Comparison of ENCODE assay signal across 1 cellular context in the genomic region with DNA sequence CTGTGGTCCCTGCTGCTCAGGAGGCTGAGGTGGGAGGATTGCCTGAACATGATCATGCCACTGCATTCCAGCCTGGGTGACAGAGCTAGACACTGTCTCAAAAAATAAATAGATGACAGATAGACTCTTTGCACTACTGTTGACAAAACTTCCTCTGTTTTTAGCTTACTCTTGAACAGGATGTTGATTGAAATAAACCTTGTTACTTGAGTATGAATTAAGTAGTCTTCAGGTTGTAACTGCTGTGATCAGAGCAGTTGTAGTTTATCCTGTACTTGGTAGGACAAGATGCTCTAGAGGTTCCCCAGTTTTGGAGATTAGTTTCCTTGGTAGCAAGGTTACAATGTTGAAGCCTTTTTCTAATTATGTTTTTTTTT.
TF ChIP-seq lines count a peak whose summit lies in the region.

No MANE protein-coding gene starts in this region.

TF ChIP-seq in IMR-90, 13 proteins besides CTCF, POLR2A, EP300 and RAD21 (continued from another document):
- TF ChIP-seq ELK1 (IDR thresholded peaks at IDR 0.05; ENCODE audit: borderline replicate concordance, low read depth, low read length) = no peak
- TF ChIP-seq CHD1 (IDR thresholded peaks at IDR 0.05; ENCODE audit: low read depth, low read length) = no peak
- TF ChIP-seq, protein P1, sequence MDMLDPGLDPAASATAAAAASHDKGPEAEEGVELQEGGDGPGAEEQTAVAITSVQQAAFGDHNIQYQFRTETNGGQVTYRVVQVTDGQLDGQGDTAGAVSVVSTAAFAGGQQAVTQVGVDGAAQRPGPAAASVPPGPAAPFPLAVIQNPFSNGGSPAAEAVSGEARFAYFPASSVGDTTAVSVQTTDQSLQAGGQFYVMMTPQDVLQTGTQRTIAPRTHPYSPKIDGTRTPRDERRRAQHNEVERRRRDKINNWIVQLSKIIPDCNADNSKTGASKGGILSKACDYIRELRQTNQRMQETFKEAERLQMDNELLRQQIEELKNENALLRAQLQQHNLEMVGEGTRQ (IDR thresholded peaks at IDR 0.05; ENCODE audit: low read depth, low read length) = no peak
- no peak for TF ChIP-seq MXI1 (IDR thresholded peaks at IDR 0.05; ENCODE audit: borderline replicate concordance, low read depth, low read length)
- no peak for TF ChIP-seq MAZ (IDR thresholded peaks at IDR 0.05; ENCODE audit: borderline replicate concordance, low read depth, low read length)
- no peak for TF ChIP-seq FOS (IDR thresholded peaks at IDR 0.05; ENCODE audit: low read depth, low read length)
- TF ChIP-seq RCOR1 (IDR thresholded peaks at IDR 0.05; ENCODE audit: insufficient replicate concordance, low read length) = no peak
- no peak for TF ChIP-seq RFX5 (IDR thresholded peaks at IDR 0.05; ENCODE audit: low read depth, low read length)
- no peak for TF ChIP-seq BHLHE40 (IDR thresholded peaks at IDR 0.05; ENCODE audit: low read depth, low read length)
- TF ChIP-seq CEBPB (IDR thresholded peaks at IDR 0.05; ENCODE audit: low read depth, low read length) = no peak
- no peak for TF ChIP-seq MAFK (IDR thresholded peaks at IDR 0.05; ENCODE audit: low read depth, low read length)
